8 cellular contexts compared by ENCODE assay signal in genomic region chr19:53868892-53869804, GRCh38. TPM values are rescaled to one million over a fixed set of nuclear protein-coding genes. Genes with fewer than 3 reads are reported as not detected.
A peak's percentile ranks its signal among the peaks of the same experiment; 100 is the strongest.
DNase-seq lines count a peak whose midpoint lies in the region; TF ChIP-seq lines count a peak whose summit lies in the region.

No MANE protein-coding gene starts in this region.

- H2BK15ac ChIP-seq in H9 (ENCODE audit: low read depth, low read length), result no peak overlapping the region

- peak overlapping the region; percentile 18 for H2BK12ac ChIP-seq in H9 (ENCODE audit: insufficient read length, low read depth, low read length)

- no peaks in the 10 kb centered on the region for H3K36me3 ChIP-seq in MM.1S (replicated peaks; ENCODE audit: insufficient read depth, low read length)

- no peak overlapping the region for H4K8ac ChIP-seq in H9 (replicated peaks; ENCODE audit: insufficient read length, low read depth, low read length)

- H3K27ac ChIP-seq in H9 (ENCODE audit: insufficient read length, low read depth, low read length), result no peak overlapping the region
- H3K27ac ChIP-seq in MM.1S (ENCODE audit: low read length), result no peak overlapping the region

- H3K4me3 ChIP-seq in lower leg skin (ENCODE audit: low read depth, poor library complexity, severe bottlenecking) (peak overlapping the region; percentile 56), MM.1S (ENCODE audit: low read length) (no peak overlapping the region)

- H3K4me2 ChIP-seq in H9 (ENCODE audit: insufficient read depth, insufficient read length, low read length) (peak overlapping the region; percentile 92), MM.1S (ENCODE audit: low read depth, low read length) (no peak overlapping the region)

- peaks cover 26 to 34% of the 10 kb centered on the region in 2 experiments for H3K4me1 Mint-ChIP-seq in H9
- H3K4me1 Mint-ChIP-seq in activated CD4-positive, alpha-beta memory T cell treated with anti-CD3 and anti-CD28 coated beads for 36 hours (ENCODE audit: low read depth), result peaks cover 40% of the 10 kb centered on the region

- H3K14ac ChIP-seq in H9 (ENCODE audit: insufficient read depth, low read length), result peak overlapping the region; percentile 96

- no peak for TF ChIP-seq CTCF in H9 (conservative IDR thresholded peaks at IDR 0.05)
- TF ChIP-seq CTCF in lower leg skin (IDR thresholded peaks at IDR 0.05), result no peak
- no peak for TF ChIP-seq CTCF in MM.1S (IDR thresholded peaks at IDR 0.05; ENCODE audit: low read length)

- H3K27me3 Mint-ChIP-seq in H9 (ENCODE audit: low read depth), result peaks cover 2% of the 10 kb centered on the region
- no peaks in the 10 kb centered on the region for H3K27me3 Mint-ChIP-seq in activated CD4-positive, alpha-beta memory T cell treated with anti-CD3 and anti-CD28 coated beads for 36 hours

- no peak overlapping the region for H2BK5ac ChIP-seq in H9 (ENCODE audit: insufficient read length, low read length)

- H3K9me3 Mint-ChIP-seq in H9, result no peaks in the 10 kb centered on the region
- H3K9me3 Mint-ChIP-seq in activated CD4-positive, alpha-beta memory T cell treated with anti-CD3 and anti-CD28 coated beads for 36 hours, result no peaks in the 10 kb centered on the region

- intact Hi-C loops in activated CD4-positive, alpha-beta memory T cell treated with anti-CD3 and anti-CD28 coated beads for 36 hours (cut with micrococcal nuclease), result loop anchor here (1.0 to 5.0 kb wide), 4 partner anchors 10 to 338 kb away; partner anchors contain the start of genes CNOT3, PRPF31 and TFPT
- intact Hi-C loops in lower leg skin (cut with DNase I; ENCODE audit: low total_unique reads), result no loop called here

- peak overlapping the region; percentile 94 for H3K18ac ChIP-seq in H9 (ENCODE audit: insufficient read length, low read depth, low read length)

- peaks cover 15% of the 10 kb centered on the region for H3K23me2 ChIP-seq in H9 (ENCODE audit: insufficient read length, low read depth, low read length, poor library complexity, severe bottlenecking)

- CTCF ChIA-PET in activated CD4-positive, alpha-beta memory T cell treated with anti-CD3 and anti-CD28 coated beads for 36 hours (lab: Charles Lee), result no interaction called here

- DNase-seq in DMS153 (lab: John Stamatoyannopoulos, UW), result peak; percentile 53
- peak; percentile 89 for DNase-seq in H9
- DNase-seq in NCI-H226, result peak; percentile 97
- DNase-seq in activated CD4-positive, alpha-beta memory T cell treated with anti-CD3 and anti-CD28 coated beads for 36 hours, result peak; percentile 90
- DNase-seq in dermis microvascular lymphatic vessel endothelial cell (ENCODE audit: low read depth in 2 of 2), result peak; percentile 59 to 85
- peak; percentile 81 to 97 for DNase-seq in lower leg skin (ENCODE audit: low spot score in 2 of 2)
- DNase-seq in stimulated activated CD4-positive, alpha-beta T cell treated with anti-CD3 and anti-CD28 coated beads, Interleukin-4, amount 100 ng/mL, for 4 hours, result peak; percentile 73 to 84
- no peak for DNase-seq in MM.1S

- H3K79me1 ChIP-seq in H9 (ENCODE audit: insufficient read depth, low read depth, low read length, poor library complexity, severe bottlenecking), result no peaks in the 10 kb centered on the region

- POLR2A ChIA-PET in activated CD4-positive, alpha-beta memory T cell treated with anti-CD3 and anti-CD28 coated beads for 36 hours (lab: Charles Lee), result interaction anchor here (1.0 to 1.1 kb wide), 2 partner anchors 10 to 268 kb away, joined by 3 to 4 read pairs; no protein-coding TSS in a partner anchor

- H3K27me3 ChIP-seq in H9 (ENCODE audit: insufficient read depth, low read length), result no peaks in the 10 kb centered on the region
- H3K27me3 ChIP-seq in MM.1S (replicated peaks; ENCODE audit: insufficient read depth, low read length), result 0 out of 2 replicates have a peak, but pooled peaks cover 5% of the 10 kb centered on the region

- H3K4me1 ChIP-seq in H9 (ENCODE audit: insufficient read depth, low read length) (peaks cover 2% of the 10 kb centered on the region; the same call in 1 of the 2 replicates), MM.1S (ENCODE audit: low read length) (no peaks in the 10 kb centered on the region)

- peak overlapping the region; percentile 92 to 97 for H3K4me3 Mint-ChIP-seq in H9
- H3K4me3 Mint-ChIP-seq in activated CD4-positive, alpha-beta memory T cell treated with anti-CD3 and anti-CD28 coated beads for 36 hours, result peak overlapping the region; percentile 76

- no peak overlapping the region for H3K56ac ChIP-seq in H9 (ENCODE audit: insufficient read length, low read depth, low read length)

- H4K5ac ChIP-seq in H9 (ENCODE audit: insufficient read length, low read depth, low read length), result no peak overlapping the region

- peaks cover 25 to 34% (median 27%) of the 10 kb centered on the region in 3 experiments; a peak in 6 of 7 replicates for H3K36me3 Mint-ChIP-seq in H9 (ENCODE audit: insufficient read depth in 1 of 3, low read depth in 3 of 3)
- H3K36me3 Mint-ChIP-seq in activated CD4-positive, alpha-beta memory T cell treated with anti-CD3 and anti-CD28 coated beads for 36 hours, result peaks cover 12% of the 10 kb centered on the region

- peak overlapping the region in 2 of 3 experiments; percentile 91 to 93; a peak in 6 of 7 replicates for H3K27ac Mint-ChIP-seq in H9
- peak overlapping the region; percentile 64 for H3K27ac Mint-ChIP-seq in activated CD4-positive, alpha-beta memory T cell treated with anti-CD3 and anti-CD28 coated beads for 36 hours

- no peak overlapping the region for H3K23ac ChIP-seq in H9 (ENCODE audit: insufficient read length, low read depth, low read length)

- H3T11ph ChIP-seq in H9 (ENCODE audit: low read length), result no peak overlapping the region

- H3K9me3 ChIP-seq in H9 (ENCODE audit: control insufficient read depth, low read depth, low read length) (no peaks in the 10 kb centered on the region), MM.1S (replicated peaks; ENCODE audit: insufficient read depth, low read length) (no peaks in the 10 kb centered on the region)

- no peak overlapping the region for H4K91ac ChIP-seq in H9 (ENCODE audit: insufficient read length, low read depth, low read length)

- no peak overlapping the region for H2BK20ac ChIP-seq in H9 (ENCODE audit: low read depth, low read length, poor library complexity, severe bottlenecking)

- peak overlapping the region; percentile 18; the same call in 1 of the 2 replicates for H3K4ac ChIP-seq in H9 (ENCODE audit: low read depth, low read length)

- H2BK120ac ChIP-seq in H9 (ENCODE audit: low read depth, low read length, poor library complexity, severe bottlenecking), result peak overlapping the region; percentile 41

- H3K9ac ChIP-seq in H9 (ENCODE audit: extremely low read depth, insufficient read length, low read length) (peak overlapping the region; percentile 74), MM.1S (ENCODE audit: low read length) (no peak overlapping the region)

- peaks cover 2% of the 10 kb centered on the region; the same call in 1 of the 2 replicates for H3K79me2 ChIP-seq in H9 (ENCODE audit: insufficient read depth, low read length)
- no peaks in the 10 kb centered on the region for H3K79me2 ChIP-seq in MM.1S (ENCODE audit: low read length)

- H3K9me2 ChIP-seq in MM.1S (replicated peaks; ENCODE audit: insufficient read depth, low read length), result no peaks in the 10 kb centered on the region

- H3F3A ChIP-seq in MM.1S (ENCODE audit: insufficient read depth, low read length), result no peaks in the 10 kb centered on the region

- no CpG with 5 or more reads among the region's 75 CpGs for WGBS in H9 (ENCODE audit: extremely low coverage, insufficient read length, low lambda C conversion rate)
- WGBS in lower leg skin, 2 donors, result 1% methylated on average over 32 of the region's 75 CpGs; no CpG with 5 or more reads in 1 of the 2 donors

- H2AFZ ChIP-seq in H9 (ENCODE audit: low read length) (no peak overlapping the region), MM.1S (ENCODE audit: low read length) (no peak overlapping the region)

- TF ChIP-seq POLR2A in lower leg skin (IDR thresholded peaks at IDR 0.05), result peak in 1 of 2 donors; percentile 37

- H2AK5ac ChIP-seq in H9 (ENCODE audit: insufficient read length, low read length), result no peak overlapping the region

- H4K20me1 ChIP-seq in H9 (ENCODE audit: control insufficient read depth, insufficient read depth, insufficient read length) (no peaks in the 10 kb centered on the region), MM.1S (ENCODE audit: insufficient read depth, low read length) (no peaks in the 10 kb centered on the region)

RNA-seq across cellular contexts. Expression of gene MYADM, which starts 1.5 kb away (rescaled TPM):
- total RNA-seq in H9 (2021) (116 and 123 TPM in 2 replicates), dermis microvascular lymphatic vessel endothelial cell (5.9 and 12.5 TPM in 2 replicates), lower leg skin (10 to 100 TPM; 20.4 to 49.2 (median 33.6) TPM)
- 10 to 100 TPM; 40.3 to 45.5 TPM for total RNA-seq in activated CD4-positive, alpha-beta memory T cell treated with anti-CD3 and anti-CD28 coated beads for 36 hours

RNA-seq across cellular contexts. Expression of gene PRKCG, which starts 12.8 kb away (rescaled TPM):
- 7.1 and 8.8 TPM in 2 replicates for total RNA-seq in H9 (2021)
- total RNA-seq in activated CD4-positive, alpha-beta memory T cell treated with anti-CD3 and anti-CD28 coated beads for 36 hours, result not detected
- not detected in 2 replicates for total RNA-seq in dermis microvascular lymphatic vessel endothelial cell
- not detected for total RNA-seq in lower leg skin

RNA-seq across cellular contexts. Expression of gene CACNG7, which starts 39.9 kb away (rescaled TPM):
- total RNA-seq in H9 (2021) (22.1 and 22.7 TPM in 2 replicates), dermis microvascular lymphatic vessel endothelial cell (not detected in 2 replicates), lower leg skin (not detected)
- not detected for total RNA-seq in activated CD4-positive, alpha-beta memory T cell treated with anti-CD3 and anti-CD28 coated beads for 36 hours

RNA-seq across cellular contexts. Expression of gene NLRP12, which starts 45.0 kb away (rescaled TPM):
- total RNA-seq in H9 (2021) (3.6 and 4.0 TPM in 2 replicates), dermis microvascular lymphatic vessel endothelial cell (0.51 and 0.76 TPM in 2 replicates), lower leg skin (under 1 TPM in 2 of 4 donors, not detected in 2; 0.04 to 0.23 TPM)
- total RNA-seq in activated CD4-positive, alpha-beta memory T cell treated with anti-CD3 and anti-CD28 coated beads for 36 hours, result not detected

Comparison
In these comparisons a context has a peak if more than half of its experiments do, and no peak if none do; other contexts are left out.
1. RNA of gene CACNG7, which starts 39.9 kb away (total RNA-seq): 22.1 to 22.7 TPM in H9; not detected in activated CD4-positive, alpha-beta memory T cell treated with anti-CD3 and anti-CD28 coated beads for 36 hours, not detected in dermis microvascular lymphatic vessel endothelial cell and not detected in lower leg skin; every median in the first group is over 10 times any median in the second.